ENCODE assay signal across 14 cellular contexts in genomic region chr5:146529984-146530383, GRCh38. TPM values are rescaled to one million over a fixed set of nuclear protein-coding genes. Genes with fewer than 3 reads are reported as not detected.
A peak's percentile ranks its signal among the peaks of the same experiment; 100 is the strongest.
DNase-seq lines count a peak whose midpoint lies in the region; ATAC-seq and TF ChIP-seq lines count a peak whose summit lies in the region.
"Had no signal": no experiment of that assay in that cellular context is flagged by ENCODE, and none has a peak within 500 bp of the region (broad histone marks: within the 10 kb centered on the region; RNA-seq: fewer than 3 reads in every experiment).

No MANE protein-coding gene starts in this region.

- no peak overlapping the region for H3K27ac Mint-ChIP-seq in stimulated activated effector memory CD8-positive, alpha-beta T cell treated with anti-CD3 and anti-CD28 coated beads, Interleukin-12 subunit alpha, Interleukin-12 subunit beta, amount 100 ng/mL, for 72 hours
- no peak overlapping the region for H3K27ac Mint-ChIP-seq in type B pancreatic cell
- H3K27ac Mint-ChIP-seq in activated T-cell treated with anti-CD3 and anti-CD28 coated beads, Interleukin-2, amount 50 U/mL, for 72 hours, result no peak overlapping the region
- H3K27ac Mint-ChIP-seq: dendritic cell treated with granulocyte-macrophage colony-stimulating factor and Interleukin-4, amounts not matched to agents 40 ng/mL and 50 ng/mL, for 4 days had no signal

- DNase-seq in NOMO-1 treated with DMSO at 0.1 percent for 48 hours (lab: John Stamatoyannopoulos, UW; ENCODE audit: unreplicated experiment) (peak; percentile 4), NOMO-1 (lab: John Stamatoyannopoulos, UW; ENCODE audit: unreplicated experiment in 2 of 2) (no peak), type B pancreatic cell (ENCODE audit: extremely low spot score, unreplicated experiment) (no peak)
- DNase-seq in stimulated activated effector memory CD8-positive, alpha-beta T cell treated with anti-CD3 and anti-CD28 coated beads, Interleukin-12 subunit alpha, Interleukin-12 subunit beta, amount 100 ng/mL, for 72 hours (ENCODE audit: low spot score in 2 of 2), result no peak
- no peak for DNase-seq in activated T-cell treated with anti-CD3 and anti-CD28 coated beads, Interleukin-2, amount 50 U/mL, for 72 hours
- DNase-seq: amygdala, NCI-H2081, Peyer's patch, T-helper 9 cell had no signal

- H3K4me1 Mint-ChIP-seq in stimulated activated effector memory CD8-positive, alpha-beta T cell treated with anti-CD3 and anti-CD28 coated beads, Interleukin-12 subunit alpha, Interleukin-12 subunit beta, amount 100 ng/mL, for 72 hours, result peaks cover 6% of the 10 kb centered on the region
- peaks cover 5% of the 10 kb centered on the region for H3K4me1 Mint-ChIP-seq in type B pancreatic cell (ENCODE audit: unreplicated experiment)
- H3K4me1 Mint-ChIP-seq in activated T-cell treated with anti-CD3 and anti-CD28 coated beads, Interleukin-2, amount 50 U/mL, for 72 hours (ENCODE audit: low read depth), result peaks cover 6% of the 10 kb centered on the region

- peaks cover 4% of the 10 kb centered on the region for H3K27me3 Mint-ChIP-seq in type B pancreatic cell
- peaks cover 7% of the 10 kb centered on the region for H3K27me3 Mint-ChIP-seq in activated T-cell treated with anti-CD3 and anti-CD28 coated beads, Interleukin-2, amount 50 U/mL, for 72 hours (ENCODE audit: low read depth)
- H3K27me3 Mint-ChIP-seq: dendritic cell treated with granulocyte-macrophage colony-stimulating factor and Interleukin-4, amounts not matched to agents 40 ng/mL and 50 ng/mL, for 4 days had no signal

- no peaks in the 10 kb centered on the region for H3K9me3 Mint-ChIP-seq in stimulated activated effector memory CD8-positive, alpha-beta T cell treated with anti-CD3 and anti-CD28 coated beads, Interleukin-12 subunit alpha, Interleukin-12 subunit beta, amount 100 ng/mL, for 72 hours
- H3K9me3 Mint-ChIP-seq in type B pancreatic cell, result no peaks in the 10 kb centered on the region
- no peaks in the 10 kb centered on the region for H3K9me3 Mint-ChIP-seq in activated T-cell treated with anti-CD3 and anti-CD28 coated beads, Interleukin-2, amount 50 U/mL, for 72 hours
- H3K9me3 Mint-ChIP-seq: dendritic cell treated with granulocyte-macrophage colony-stimulating factor and Interleukin-4, amounts not matched to agents 40 ng/mL and 50 ng/mL, for 4 days had no signal

- H3K4me3 Mint-ChIP-seq in stimulated activated effector memory CD8-positive, alpha-beta T cell treated with anti-CD3 and anti-CD28 coated beads, Interleukin-12 subunit alpha, Interleukin-12 subunit beta, amount 100 ng/mL, for 72 hours, result no peak overlapping the region
- H3K4me3 Mint-ChIP-seq in type B pancreatic cell, result no peak overlapping the region
- no peak overlapping the region for H3K4me3 Mint-ChIP-seq in activated T-cell treated with anti-CD3 and anti-CD28 coated beads, Interleukin-2, amount 50 U/mL, for 72 hours
- H3K4me3 Mint-ChIP-seq: dendritic cell treated with granulocyte-macrophage colony-stimulating factor and Interleukin-4, amounts not matched to agents 40 ng/mL and 50 ng/mL, for 4 days had no signal

- no peak for TF ChIP-seq CTCF in type B pancreatic cell (conservative IDR thresholded peaks at IDR 0.05)

- peak; percentile 61 for ATAC-seq in GM21723 (IDR thresholded peaks at IDR 0.05; ENCODE audit: unreplicated experiment)
- ATAC-seq in HG03439 (IDR thresholded peaks at IDR 0.05; ENCODE audit: unreplicated experiment), result peak; percentile 53
- ATAC-seq in stimulated activated effector memory CD8-positive, alpha-beta T cell treated with anti-CD3 and anti-CD28 coated beads, Interleukin-12 subunit alpha, Interleukin-12 subunit beta, amount 100 ng/mL, for 72 hours, result peak; percentile 25
- ATAC-seq in GM19467 (IDR thresholded peaks at IDR 0.05; ENCODE audit: unreplicated experiment), result no peak
- no peak for ATAC-seq in activated T-cell treated with anti-CD3 and anti-CD28 coated beads, Interleukin-2, amount 50 U/mL, for 72 hours (replicated peaks in 1 of 2)

- no peaks in the 10 kb centered on the region for H3K36me3 Mint-ChIP-seq in stimulated activated effector memory CD8-positive, alpha-beta T cell treated with anti-CD3 and anti-CD28 coated beads, Interleukin-12 subunit alpha, Interleukin-12 subunit beta, amount 100 ng/mL, for 72 hours
- H3K36me3 Mint-ChIP-seq in type B pancreatic cell, result no peaks in the 10 kb centered on the region
- no peaks in the 10 kb centered on the region for H3K36me3 Mint-ChIP-seq in activated T-cell treated with anti-CD3 and anti-CD28 coated beads, Interleukin-2, amount 50 U/mL, for 72 hours (ENCODE audit: insufficient read depth in 2 of 2)

RNA-seq across cellular contexts. Expression of gene GPR151, which starts 14.0 kb away (rescaled TPM):
- total RNA-seq in type B pancreatic cell (ENCODE audit: low replicate concordance), result not detected in 2 replicates
- not detected for total RNA-seq in activated T-cell treated with anti-CD3 and anti-CD28 coated beads, Interleukin-2, amount 50 U/mL, for 72 hours
- total RNA-seq: fibroblast of villous mesenchyme, Peyer's patch had no signal

Comparison
In these comparisons a context has a peak if more than half of its experiments do, and no peak if none do; other contexts are left out.
1. ATAC-seq: peak in GM21723 (single experiment), HG03439 (single experiment) and stimulated activated effector memory CD8-positive, alpha-beta T cell treated with anti-CD3 and anti-CD28 coated beads, Interleukin-12 subunit alpha, Interleukin-12 subunit beta, amount 100 ng/mL, for 72 hours (single experiment); none in GM19467 (single experiment) and activated T-cell treated with anti-CD3 and anti-CD28 coated beads, Interleukin-2, amount 50 U/mL, for 72 hours (0 of 2).